ENCODE assay signal across 8 cellular contexts in genomic region chr19:19321143-19321577, GRCh38. TPM values are rescaled to one million over a fixed set of nuclear protein-coding genes. Genes with fewer than 3 reads are reported as not detected.
A peak's percentile ranks its signal among the peaks of the same experiment; 100 is the strongest.
DNase-seq lines count a peak whose midpoint lies in the region; ATAC-seq, FAIRE-seq and TF ChIP-seq lines count a peak whose summit lies in the region.

No MANE protein-coding gene starts in this region.

- 0 out of 2 replicates have a peak, but pooled peaks have one; percentile 4 for TF ChIP-seq CTCF in HFFc6 (IDR thresholded peaks at IDR 0.05)

- no peaks in the 10 kb centered on the region for H3K27me3 ChIP-seq in endocrine pancreas (ENCODE audit: control insufficient read depth, insufficient read depth, low read length)

- intact Hi-C loops in posterior cingulate gyrus (cut with DNase I): loop anchor here (2.0 to 10.0 kb wide), 3 partner anchors 64 to 286 kb away; partner anchors contain the start of genes ARMC6, NR2C2AP and SUGP2

- H3K4me1 ChIP-seq in endocrine pancreas (ENCODE audit: control insufficient read depth, insufficient read depth, low read length): no peaks in the 10 kb centered on the region

- H3K36me3 ChIP-seq in endocrine pancreas (ENCODE audit: control insufficient read depth, insufficient read depth, low read length): peaks cover 3% of the 10 kb centered on the region

- no peak for FAIRE-seq in urothelium cell line (lab: Jason Lieb, UNC)

- H3K4me3 Mint-ChIP-seq in HFFc6: peak overlapping the region; percentile 98
- peak overlapping the region; percentile 89 to 100 (median 96) for H3K4me3 Mint-ChIP-seq in naive B cell

- H3K9me3 Mint-ChIP-seq in HFFc6: no peaks in the 10 kb centered on the region
- no peaks in the 10 kb centered on the region for H3K9me3 Mint-ChIP-seq in naive B cell

- H3K4me3 ChIP-seq in endocrine pancreas (ENCODE audit: control insufficient read depth, insufficient read depth, low read length): peak overlapping the region; percentile 87

- peak overlapping the region; percentile 91 for H3K9ac ChIP-seq in endocrine pancreas (ENCODE audit: control insufficient read depth, insufficient read depth, low read length)

- H3K27me3 Mint-ChIP-seq in HFFc6 (ENCODE audit: insufficient read depth): no peaks in the 10 kb centered on the region; the same call in none of the 2 replicates
- H3K27me3 Mint-ChIP-seq in naive B cell: no peaks in the 10 kb centered on the region

- peaks cover 25% of the 10 kb centered on the region for H3K36me3 Mint-ChIP-seq in HFFc6 (ENCODE audit: low read depth)
- peaks cover 10 to 29% of the 10 kb centered on the region in 2 donors for H3K36me3 Mint-ChIP-seq in naive B cell

- peak overlapping the region; percentile 72 for H3K27ac Mint-ChIP-seq in HFFc6
- H3K27ac Mint-ChIP-seq in naive B cell: peak overlapping the region; percentile 67 to 97 (median 93)

- ATAC-seq in naive B cell (ENCODE audit: low read depth in 2 of 2): no peak

- H3K4me1 Mint-ChIP-seq in HFFc6 (ENCODE audit: low read depth): peaks cover 39% of the 10 kb centered on the region
- H3K4me1 Mint-ChIP-seq in naive B cell: peaks cover 28 to 56% (median 49%) of the 10 kb centered on the region in 3 donors

- peak; percentile 65 for DNase-seq in CD1c-positive myeloid dendritic cell (ENCODE audit: extremely low spot score)
- DNase-seq in HFFc6: no peak
- peak; percentile 26 for DNase-seq in SK-N-DZ (ENCODE audit: low spot score)
- no peak for DNase-seq in naive B cell
- DNase-seq in posterior cingulate gyrus: no peak
- DNase-seq in epidermal melanocyte (ENCODE audit: insufficient read length, low spot score): no peak
- DNase-seq in urothelium cell line (ENCODE audit: low spot score): no peak

- H3K9me3 ChIP-seq in endocrine pancreas (ENCODE audit: control insufficient read depth, low read length): no peaks in the 10 kb centered on the region

RNA-seq across cellular contexts. Expression of gene MAU2, which starts 0.5 kb away (rescaled TPM):
- total RNA-seq in HFFc6 (2021; fragmentation: NEBNext Ultra II Directional; extraction: Animal tissue kit (Norgen Biotek cat#: 25700)): 10 to 100 TPM; 24.8 to 33.0 (median 29.4) TPM
- polyA plus RNA-seq in SK-N-DZ (2014; cell fraction: cytosol; rRNA removed): 24.8 and 30.3 TPM in 2 replicates
- polyA plus RNA-seq in SK-N-DZ (2014; cell fraction: nucleus; rRNA removed): 51.3 and 91.0 TPM in 2 replicates
- polyA plus RNA-seq in naive B cell (ENCODE audit: low read depth in 6 of 6): 10 to 100 TPM; 17.6 to 39.9 (median 24.2) TPM

RNA-seq across cellular contexts. Expression of gene SUGP1, which starts 0.9 kb away (rescaled TPM):
- 10 to 100 TPM; 37.7 to 47.0 (median 44.4) TPM for total RNA-seq in HFFc6 (2021; fragmentation: NEBNext Ultra II Directional; extraction: Animal tissue kit (Norgen Biotek cat#: 25700))
- polyA plus RNA-seq in SK-N-DZ (2014; cell fraction: cytosol; rRNA removed): 32.4 and 41.2 TPM in 2 replicates
- polyA plus RNA-seq in SK-N-DZ (2014; cell fraction: nucleus; rRNA removed): 144 and 159 TPM in 2 replicates
- polyA plus RNA-seq in naive B cell (ENCODE audit: low read depth in 6 of 6): 10 to 100 TPM; 22.8 to 45.7 (median 26.5) TPM

RNA-seq across cellular contexts. Expression of gene TM6SF2, which starts 48.1 kb away (rescaled TPM):
- total RNA-seq in HFFc6 (2021; fragmentation: NEBNext Ultra II Directional; extraction: Animal tissue kit (Norgen Biotek cat#: 25700)): under 1 TPM in 3 of 6 experiments, not detected in 3; 0.23 to 0.45 (median 0.28) TPM
- polyA plus RNA-seq in SK-N-DZ (2014; cell fraction: cytosol; rRNA removed): 1.8 and 2.3 TPM in 2 replicates
- polyA plus RNA-seq in SK-N-DZ (2014; cell fraction: nucleus; rRNA removed): 5.1 and 6.0 TPM in 2 replicates
- not detected for polyA plus RNA-seq in naive B cell (ENCODE audit: low read depth in 6 of 6)

Comparison
In these comparisons a context has a peak if more than half of its experiments do, and no peak if none do; other contexts are left out.
1. DNase-seq: peak in CD1c-positive myeloid dendritic cell (single experiment) and SK-N-DZ (single experiment); none in HFFc6 (single experiment), naive B cell (single experiment), posterior cingulate gyrus (0 of 10), epidermal melanocyte (single experiment) and urothelium cell line (single experiment).